ENCODE assay signal across 8 cellular contexts in the genomic region with DNA sequence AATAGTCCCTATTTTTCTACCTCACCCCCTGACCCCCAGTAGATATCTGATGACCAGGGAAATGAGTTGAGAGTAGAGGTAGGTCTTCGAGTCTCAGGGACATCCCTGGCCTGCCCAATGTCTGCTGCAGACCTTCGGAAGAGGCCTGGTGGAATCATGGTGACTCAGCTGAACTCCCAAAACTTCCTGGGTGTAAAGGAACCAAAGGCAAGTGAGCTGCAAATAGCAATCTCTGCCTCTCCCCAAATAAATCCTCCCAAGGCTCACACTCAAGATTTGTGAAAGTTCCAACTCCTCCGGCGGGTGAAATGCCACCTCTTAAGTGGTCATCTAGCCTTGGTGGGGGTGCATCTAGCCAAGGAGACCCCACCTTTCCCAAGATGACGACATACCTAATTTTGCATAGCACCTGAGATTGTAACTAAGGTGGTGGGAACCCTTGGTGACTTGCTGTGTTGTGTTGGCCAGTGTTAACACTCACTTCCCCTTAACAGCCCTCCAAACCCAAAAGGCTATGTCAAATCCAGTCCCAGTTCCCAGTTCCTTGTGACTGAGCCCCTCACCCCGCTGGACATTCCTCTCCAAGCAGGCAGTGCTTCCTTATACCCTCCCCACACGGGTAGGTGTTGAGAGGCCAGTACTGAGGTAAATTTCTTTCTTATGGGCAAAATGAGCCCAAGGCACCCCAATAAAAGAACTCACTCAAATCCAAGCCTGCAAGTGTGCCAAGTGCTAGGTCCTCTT. TPM values are rescaled to one million over a fixed set of nuclear protein-coding genes. Genes with fewer than 3 reads are reported as not detected.
DNase-seq lines count a peak whose midpoint lies in the region; ATAC-seq and TF ChIP-seq lines count a peak whose summit lies in the region.

No MANE protein-coding gene starts in this region.

- CTCF ChIA-PET in CD4-positive, alpha-beta T cell (lab: Charles Lee), result interaction anchor here (0.6 to 9.3 kb wide), 6 partner anchors 9 to 856 kb away, joined by 3 to 115 read pairs (median 4); no protein-coding TSS in a partner anchor
- CTCF ChIA-PET in PC-3 (lab: Charles Lee), result interaction anchor here (0.5 to 0.9 kb wide), 4 partner anchors 162 to 407 kb away, joined by 3 to 7 read pairs (median 4); no protein-coding TSS in a partner anchor

- H3K9me2 ChIP-seq in PC-3 (replicated peaks; ENCODE audit: low read length), result no peaks in the 10 kb centered on the region

- no TSS peak for BruUV-seq in PC-3 (replicated peaks; lab: Mats Ljungman, UMichigan)

- POLR2A ChIA-PET in CD4-positive, alpha-beta T cell (lab: Charles Lee), result interaction anchor here (0.6 to 15.8 kb wide), 25 partner anchors 5 to 536 kb away, joined by 3 to 816 read pairs (median 6); no protein-coding TSS in a partner anchor
- POLR2A ChIA-PET in PC-3 (lab: Charles Lee; ENCODE audit: unreplicated experiment), result interaction anchor here (0.5 to 1.0 kb wide), 9 partner anchors 101 to 531 kb away, joined by 3 to 16 read pairs (median 3); no protein-coding TSS in a partner anchor

- TF ChIP-seq CTCF in CD4-positive, alpha-beta T cell (IDR thresholded peaks at IDR 0.05), result no peak
- no peak for TF ChIP-seq CTCF in PC-3 (conservative IDR thresholded peaks at IDR 0.05; ENCODE audit: low read depth, low read length)

- H3K27ac ChIP-seq in CD4-positive, alpha-beta T cell (ENCODE audit: low read depth, low read length), result peak overlapping the region; percentile 69
- H3K27ac ChIP-seq in PC-3 (ENCODE audit: low read length), result peak overlapping the region; percentile 76

- no peak for DNase-seq in CD4-positive, alpha-beta T cell
- DNase-seq in PC-3 (peak; percentile 50), naive B cell (no peak), T-helper 9 cell (no peak), NCI-H2171 (lab: John Stamatoyannopoulos, UW) (no peak)
- DNase-seq in effector memory CD8-positive, alpha-beta T cell, result no peak

- H3K9me3 Mint-ChIP-seq in CD4-positive, alpha-beta T cell, result no peaks in the 10 kb centered on the region
- H3K9me3 Mint-ChIP-seq in effector memory CD8-positive, alpha-beta T cell, result no peaks in the 10 kb centered on the region
- H3K9me3 Mint-ChIP-seq in naive B cell, result peaks cover 0 to 1% (median 0%) of the 10 kb centered on the region in 7 donors

- peaks cover 27% of the 10 kb centered on the region for H4K20me1 ChIP-seq in PC-3 (ENCODE audit: low read length)

- H3K27ac Mint-ChIP-seq in CD4-positive, alpha-beta T cell, result peak overlapping the region; percentile 99
- H3K27ac Mint-ChIP-seq in effector memory CD8-positive, alpha-beta T cell, result peak overlapping the region; percentile 93 to 94
- peak overlapping the region; percentile 70 to 95 (median 89) for H3K27ac Mint-ChIP-seq in naive B cell

- H3K27me3 Mint-ChIP-seq in CD4-positive, alpha-beta T cell, result no peaks in the 10 kb centered on the region
- no peaks in the 10 kb centered on the region for H3K27me3 Mint-ChIP-seq in effector memory CD8-positive, alpha-beta T cell
- no peaks in the 10 kb centered on the region for H3K27me3 Mint-ChIP-seq in naive B cell

- intact Hi-C loops in CD4-positive, alpha-beta T cell (cut with DNase I, micrococcal nuclease), result loop anchor here (1.0 to 10.0 kb wide), 6 partner anchors 10 to 502 kb away; no protein-coding TSS in a partner anchor
- intact Hi-C loops in PC-3 (cut with micrococcal nuclease), result loop anchor here (2.0 to 5.0 kb wide), 2 partner anchors 240 to 424 kb away; no protein-coding TSS in a partner anchor

- peaks cover 45% of the 10 kb centered on the region for H3K36me3 ChIP-seq in PC-3 (ENCODE audit: low read depth, low read length)

- H3F3A ChIP-seq in PC-3 (ENCODE audit: low read length, unreplicated experiment), result no peaks in the 10 kb centered on the region

- no peak for ATAC-seq in CD4-positive, alpha-beta T cell (ENCODE audit: poor library complexity)
- ATAC-seq in PC-3 (peak; percentile 9), naive B cell (ENCODE audit: low read depth in 2 of 2) (peak in 1 of 2 donors; percentile 7), GM19351 (IDR thresholded peaks at IDR 0.05; ENCODE audit: unreplicated experiment) (no peak), GM21786 (IDR thresholded peaks at IDR 0.05; ENCODE audit: unreplicated experiment) (no peak)
- ATAC-seq in effector memory CD8-positive, alpha-beta T cell (replicated peaks), result no peak

- peaks cover 57% of the 10 kb centered on the region for H3K36me3 Mint-ChIP-seq in CD4-positive, alpha-beta T cell (ENCODE audit: low read depth)
- H3K36me3 Mint-ChIP-seq in effector memory CD8-positive, alpha-beta T cell (ENCODE audit: insufficient read depth), result peaks cover 60% of the 10 kb centered on the region
- H3K36me3 Mint-ChIP-seq in naive B cell, result peaks cover 34 to 35% of the 10 kb centered on the region in 2 donors

- peaks cover 34% of the 10 kb centered on the region for H3K79me2 ChIP-seq in PC-3 (ENCODE audit: low read length)

- H3K27me3 ChIP-seq in CD4-positive, alpha-beta T cell (ENCODE audit: control insufficient read depth, insufficient read depth, low read length), result no peaks in the 10 kb centered on the region
- no peaks in the 10 kb centered on the region for H3K27me3 ChIP-seq in PC-3 (ENCODE audit: low read length)

- no peak overlapping the region for H3K4me3 ChIP-seq in PC-3 (ENCODE audit: low read length)

- H3K4me3 Mint-ChIP-seq in CD4-positive, alpha-beta T cell, result peak overlapping the region; percentile 85
- peak overlapping the region; percentile 80 to 95 for H3K4me3 Mint-ChIP-seq in effector memory CD8-positive, alpha-beta T cell
- peak overlapping the region; percentile 32 to 88 (median 67) for H3K4me3 Mint-ChIP-seq in naive B cell

- peaks cover 77% of the 10 kb centered on the region for H3K4me1 Mint-ChIP-seq in CD4-positive, alpha-beta T cell (ENCODE audit: low read depth)
- H3K4me1 Mint-ChIP-seq in effector memory CD8-positive, alpha-beta T cell (ENCODE audit: low read depth in 2 of 2), result peaks cover 67 to 80% of the 10 kb centered on the region in 2 donors
- peaks cover 48 to 69% (median 65%) of the 10 kb centered on the region in 3 donors for H3K4me1 Mint-ChIP-seq in naive B cell

- no peak overlapping the region for H3K9ac ChIP-seq in PC-3 (ENCODE audit: low read length)

- H3K4me1 ChIP-seq in PC-3 (ENCODE audit: insufficient read depth, low read length), result peaks cover 61% of the 10 kb centered on the region

- H3K9me3 ChIP-seq in CD4-positive, alpha-beta T cell (ENCODE audit: control insufficient read depth, low read length), result no peaks in the 10 kb centered on the region
- H3K9me3 ChIP-seq in PC-3 (ENCODE audit: low read length), result no peaks in the 10 kb centered on the region

- H2AFZ ChIP-seq in PC-3 (ENCODE audit: low read length), result no peak overlapping the region

- H3K4me2 ChIP-seq in PC-3 (ENCODE audit: low read length), result no peak overlapping the region

RNA-seq across cellular contexts. Expression of gene ZFP36L1, which starts 6.2 kb away (rescaled TPM):
- 100 to 1,000 TPM; 254 to 258 TPM for total RNA-seq in CD4-positive, alpha-beta T cell
- total RNA-seq in PC-3 (2014; rRNA removed), result 63.1 and 79.7 TPM in 2 replicates
- polyA plus RNA-seq in naive B cell (ENCODE audit: low read depth in 6 of 6), result 100 to 1,000 TPM in 5 of 6 donors, 10 to 100 TPM in 1; 99.2 to 447 (median 302) TPM
